Comparison of ENCODE assay signal across 12 cellular contexts in genomic region chr2:112674229-112674628, GRCh38. TPM values are rescaled to one million over a fixed set of nuclear protein-coding genes. Genes with fewer than 3 reads are reported as not detected.
DNase-seq lines count a peak whose midpoint lies in the region; ATAC-seq lines count a peak whose summit lies in the region.
"Had no signal": no experiment of that assay in that cellular context is flagged by ENCODE, and none has a peak within 500 bp of the region (broad histone marks: within the 10 kb centered on the region; RNA-seq: fewer than 3 reads in every experiment).

No MANE protein-coding gene starts in this region.

- H3K9me3 ChIP-seq in BLaER1 treated with 17β-estradiol and CSF1 and Interleukin-3, amounts not matched to agents 10 nM and 100 nM (replicated peaks in 1 of 11): peaks cover 0 to 10% (median 0%) of the 10 kb centered on the region in 11 experiments; a peak in 2 of 22 replicates
- no peaks in the 10 kb centered on the region for H3K9me3 ChIP-seq in T-helper 17 cell (ENCODE audit: control insufficient read depth, low read length, poor library complexity, severe bottlenecking)

- H3K27me3 ChIP-seq in BLaER1 treated with 17β-estradiol and CSF1 and Interleukin-3, amounts not matched to agents 10 nM and 100 nM: no peaks in the 10 kb centered on the region

- H3K9ac ChIP-seq in BLaER1 treated with 17β-estradiol and CSF1 and Interleukin-3, amounts not matched to agents 10 nM and 100 nM: peak overlapping the region in 10 of 11 experiments; percentile 9 to 67 (median 60); a peak in 15 of 22 replicates

- H4K20me1 ChIP-seq in BLaER1 treated with 17β-estradiol and CSF1 and Interleukin-3, amounts not matched to agents 10 nM and 100 nM: no peaks in the 10 kb centered on the region

- H3K36me3 Mint-ChIP-seq in T-helper 17 cell (ENCODE audit: low read depth): no peaks in the 10 kb centered on the region

- H3K4me3 ChIP-seq in BLaER1 treated with 17β-estradiol and CSF1 and Interleukin-3, amounts not matched to agents 10 nM and 100 nM: peak overlapping the region in 6 of 10 experiments; percentile 0 to 36 (median 11); a peak in 4 of 20 replicates

- no peaks in the 10 kb centered on the region for H3K4me1 Mint-ChIP-seq in T-helper 17 cell
- H3K4me1 Mint-ChIP-seq in stimulated activated naive CD8-positive, alpha-beta T cell treated with anti-CD3 and anti-CD28 coated beads, Interleukin-15, amount 100 ng/mL, for 72 hours: peaks cover 11% of the 10 kb centered on the region

- no peak for DNase-seq in T-helper 17 cell
- DNase-seq in Right ventricle myocardium superior: peak; percentile 87
- DNase-seq in occipital lobe (lab: John Stamatoyannopoulos, UW): peak; percentile 16
- DNase-seq in NCI-H1694 treated with DMSO at 0.1 percent for 48 hours (lab: John Stamatoyannopoulos, UW): no peak
- no peak for DNase-seq in stimulated activated naive CD8-positive, alpha-beta T cell treated with anti-CD3 and anti-CD28 coated beads, Interleukin-15, amount 100 ng/mL, for 72 hours
- DNase-seq: DND-41, NCI-H187 treated with DMSO at 0.1 percent for 48 hours, T1000 had no signal

- H3K4me3 Mint-ChIP-seq in T-helper 17 cell: no peak overlapping the region
- H3K4me3 Mint-ChIP-seq in stimulated activated naive CD8-positive, alpha-beta T cell treated with anti-CD3 and anti-CD28 coated beads, Interleukin-15, amount 100 ng/mL, for 72 hours: no peak overlapping the region
- H3K4me3 Mint-ChIP-seq: neural crest cell had no signal

- H3K27ac ChIP-seq in BLaER1 treated with 17β-estradiol and CSF1 and Interleukin-3, amounts not matched to agents 10 nM and 100 nM: peak overlapping the region; percentile 46 to 82 (median 76); a peak in 21 of 22 replicates

- H3K4me2 ChIP-seq in BLaER1 treated with 17β-estradiol and CSF1 and Interleukin-3, amounts not matched to agents 10 nM and 100 nM: peak overlapping the region; percentile 60 to 92 (median 81)

- no peak overlapping the region for H3K27ac Mint-ChIP-seq in T-helper 17 cell
- H3K27ac Mint-ChIP-seq in stimulated activated naive CD8-positive, alpha-beta T cell treated with anti-CD3 and anti-CD28 coated beads, Interleukin-15, amount 100 ng/mL, for 72 hours: no peak overlapping the region

- peak; percentile 30 for ATAC-seq in T-helper 17 cell
- ATAC-seq in Right ventricle myocardium superior (ENCODE audit: poor library complexity): peak; percentile 71
- ATAC-seq in HG03139 (IDR thresholded peaks at IDR 0.05; ENCODE audit: unreplicated experiment): no peak
- ATAC-seq in GM21576 (IDR thresholded peaks at IDR 0.05; ENCODE audit: unreplicated experiment): no peak
- no peak for ATAC-seq in stimulated activated naive CD8-positive, alpha-beta T cell treated with anti-CD3 and anti-CD28 coated beads, Interleukin-15, amount 100 ng/mL, for 72 hours

- peaks cover 0 to 3% (median 0%) of the 10 kb centered on the region in 11 experiments; a peak in 1 of 22 replicates for H3K36me3 ChIP-seq in BLaER1 treated with 17β-estradiol and CSF1 and Interleukin-3, amounts not matched to agents 10 nM and 100 nM

- no peaks in the 10 kb centered on the region for H3K9me3 Mint-ChIP-seq in stimulated activated naive CD8-positive, alpha-beta T cell treated with anti-CD3 and anti-CD28 coated beads, Interleukin-15, amount 100 ng/mL, for 72 hours

- peaks cover 10% of the 10 kb centered on the region for H3K27me3 Mint-ChIP-seq in T-helper 17 cell
- peaks cover 18% of the 10 kb centered on the region for H3K27me3 Mint-ChIP-seq in stimulated activated naive CD8-positive, alpha-beta T cell treated with anti-CD3 and anti-CD28 coated beads, Interleukin-15, amount 100 ng/mL, for 72 hours

- peaks cover 16 to 78% (median 39%) of the 10 kb centered on the region in 10 experiments for H3K4me1 ChIP-seq in BLaER1 treated with 17β-estradiol and CSF1 and Interleukin-3, amounts not matched to agents 10 nM and 100 nM

- intact Hi-C loops in Right ventricle myocardium superior (cut with DNase I): no loop called here

RNA-seq across cellular contexts. Expression of gene SLC20A1, which starts 28.5 kb away (rescaled TPM):
- total RNA-seq in T-helper 17 cell (100 to 1,000 TPM; 113 to 130 TPM), Right ventricle myocardium superior (9.7 TPM), occipital lobe (34.2 TPM)

RNA-seq across cellular contexts. Expression of gene NT5DC4, which starts 46.6 kb away (rescaled TPM):
- total RNA-seq in T-helper 17 cell (not detected), Right ventricle myocardium superior (not detected), occipital lobe (not detected)
- total RNA-seq: neural crest cell had no signal

Comparison
In these comparisons a context has a peak if more than half of its experiments do, and no peak if none do; other contexts are left out.
1. ATAC-seq: peak in T-helper 17 cell (single experiment) and Right ventricle myocardium superior (single experiment); none in HG03139 (single experiment), GM21576 (single experiment) and stimulated activated naive CD8-positive, alpha-beta T cell treated with anti-CD3 and anti-CD28 coated beads, Interleukin-15, amount 100 ng/mL, for 72 hours (single experiment).
2. DNase-seq: peak in Right ventricle myocardium superior (single experiment) and occipital lobe (single experiment); none in T-helper 17 cell (0 of 3), NCI-H1694 treated with DMSO at 0.1 percent for 48 hours (single experiment) and stimulated activated naive CD8-positive, alpha-beta T cell treated with anti-CD3 and anti-CD28 coated beads, Interleukin-15, amount 100 ng/mL, for 72 hours (0 of 2).